In the genomic region with DNA sequence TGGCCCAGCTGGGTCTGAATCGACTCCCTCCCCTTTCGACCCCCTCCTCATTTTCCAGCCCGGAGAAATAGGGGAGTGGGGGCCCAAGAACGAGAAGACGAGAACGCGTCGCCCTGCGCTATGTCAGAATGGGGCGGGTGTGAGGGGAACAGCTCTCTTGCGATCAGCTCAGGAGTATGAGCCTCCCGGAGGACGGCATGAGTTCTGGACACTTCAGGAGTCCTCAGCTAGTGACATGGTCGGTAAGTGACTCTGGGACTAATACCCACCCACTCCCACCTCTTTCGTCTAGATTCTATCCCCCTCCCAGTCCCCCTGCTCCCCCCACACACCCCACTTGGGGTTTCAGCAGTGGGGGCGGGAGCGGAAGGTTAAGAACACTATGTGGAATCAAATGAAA, we compare ENCODE assay signal across 9 cellular contexts. TPM values are rescaled to one million over a fixed set of nuclear protein-coding genes. Genes with fewer than 3 reads are reported as not detected.
DNase-seq lines count a peak whose midpoint lies in the region; ATAC-seq and TF ChIP-seq lines count a peak whose summit lies in the region.
"Had no signal": no experiment of that assay in that cellular context is flagged by ENCODE, and none has a peak within 500 bp of the region (broad histone marks: within the 10 kb centered on the region; RNA-seq: fewer than 3 reads in every experiment).

No MANE protein-coding gene starts in this region.

- H3K9me3 Mint-ChIP-seq in natural killer cell, result no peaks in the 10 kb centered on the region

- H3K27ac ChIP-seq in HUES6 (ENCODE audit: low read depth, low read length), result no peak overlapping the region
- H3K27ac ChIP-seq: VCaP had no signal

- no peaks in the 10 kb centered on the region for H3K27me3 ChIP-seq in BJ (ENCODE audit: control insufficient read depth, insufficient read depth, low read length)
- no peaks in the 10 kb centered on the region for H3K27me3 ChIP-seq in HUES6 (ENCODE audit: control insufficient read depth, insufficient read depth, low read length)

- H3K4me3 ChIP-seq in BJ (ENCODE audit: low read depth, low read length) (peak overlapping the region; percentile 31), HUES6 (ENCODE audit: low read depth, low read length) (peak overlapping the region; percentile 82), epithelial cell of esophagus (ENCODE audit: low read length) (peak overlapping the region; percentile 54)

- H3K9ac ChIP-seq in HUES6 (ENCODE audit: low read length), result peak overlapping the region; percentile 66

- no peak for TF ChIP-seq CTCF in BJ (IDR thresholded peaks at IDR 0.05; ENCODE audit: insufficient read depth, low read depth, low read length)
- TF ChIP-seq CTCF in epithelial cell of esophagus (IDR thresholded peaks at IDR 0.05; ENCODE audit: insufficient read depth, low read depth, low read length, missing control alignments), result no peak
- no peak for TF ChIP-seq CTCF in natural killer cell (IDR thresholded peaks at IDR 0.05)

- ATAC-seq in natural killer cell, result peak in 1 of 3 donors; percentile 49

- H3K9me3 ChIP-seq in HUES6 (ENCODE audit: control insufficient read depth, insufficient read depth, low read depth, low read length), result peaks cover 5% of the 10 kb centered on the region; the same call in 1 of the 2 replicates

- H3K27ac Mint-ChIP-seq in natural killer cell, result peak overlapping the region; percentile 36 to 88

- H3K4me1 ChIP-seq in HUES6 (ENCODE audit: control insufficient read depth, insufficient read depth, low read length), result peaks cover 17% of the 10 kb centered on the region; the same call in 1 of the 2 replicates

- H3K4me3 Mint-ChIP-seq in natural killer cell, result peak overlapping the region; percentile 94

- DNase-seq in BJ (ENCODE audit: low read depth), result no peak
- peak; percentile 13 for DNase-seq in epithelial cell of esophagus (ENCODE audit: low read depth)
- no peak for DNase-seq in natural killer cell
- no peak for DNase-seq in mucosa of gallbladder (ENCODE audit: low spot score)
- no peak for DNase-seq in NCI-H1436 (lab: John Stamatoyannopoulos, UW)
- no peak for DNase-seq in NCI-H69 (lab: John Stamatoyannopoulos, UW)
- DNase-seq in HuH-7.5 (ENCODE audit: low spot score), result no peak

- POLR2A ChIA-PET in BJ (lab: Charles Lee), result no interaction called here

- H3K36me3 ChIP-seq in BJ (ENCODE audit: control insufficient read depth, insufficient read depth, low read length) (no peaks in the 10 kb centered on the region), HUES6 (ENCODE audit: control insufficient read depth, insufficient read depth, low read length) (0 out of 2 replicates have a peak, but pooled peaks cover 2% of the 10 kb centered on the region)

- CTCF ChIA-PET in BJ (lab: Yijun Ruan, JAX), result interaction anchor here (1.1 kb wide), 1 partner anchor 17 kb away, joined by 6 read pairs; no protein-coding TSS in a partner anchor

- H3K4me1 Mint-ChIP-seq in natural killer cell, result peaks cover 18 to 35% of the 10 kb centered on the region in 2 donors

- H3K27me3 Mint-ChIP-seq in natural killer cell (ENCODE audit: low read depth in 2 of 2), result peaks cover 0 to 13% of the 10 kb centered on the region in 2 donors

- intact Hi-C loops in natural killer cell (cut with micrococcal nuclease), result no loop called here

- H3K36me3 Mint-ChIP-seq in natural killer cell, result no peaks in the 10 kb centered on the region

RNA-seq across cellular contexts. Expression of gene KLF8, which starts 0.9 kb away (rescaled TPM):
- polyA plus RNA-seq in BJ (2011; rRNA removed), result 1.5 and 1.9 TPM in 2 replicates
- polyA minus RNA-seq in BJ (2011; rRNA and poly(A)+ RNA removed), result 1.4 and 2.3 TPM in 2 replicates
- 10 to 100 TPM in 2 of 3 donors, 1 to 10 TPM in 1; 6.7 to 11.9 (median 11.2) TPM for total RNA-seq in natural killer cell
- total RNA-seq in mucosa of gallbladder, result 5.0 TPM

Comparison
In these comparisons a context has a peak if more than half of its experiments do, and no peak if none do; other contexts are left out.
1. H3K4me3 ChIP-seq: peak in every context shown above with its lines; median percentile 82 in HUES6; 54 in epithelial cell of esophagus; 31 in BJ.